7 cellular contexts compared by ENCODE assay signal in genomic region chr17:58083491-58084316, GRCh38. TPM values are rescaled to one million over a fixed set of nuclear protein-coding genes. Genes with fewer than 3 reads are reported as not detected.
A peak's percentile ranks its signal among the peaks of the same experiment; 100 is the strongest.
DNase-seq lines count a peak whose midpoint lies in the region; ATAC-seq, FAIRE-seq and TF ChIP-seq lines count a peak whose summit lies in the region.

No MANE protein-coding gene starts in this region.

- H3K27ac ChIP-seq in endothelial cell of umbilical vein (ENCODE audit: insufficient read depth, low read depth, low read length) = peak overlapping the region; percentile 33

- H3K9ac ChIP-seq in endothelial cell of umbilical vein (replicated peaks; ENCODE audit: extremely low read depth, insufficient read depth, low read length) = peak overlapping the region; percentile 74

- no peak for TF ChIP-seq POLR2A in endothelial cell of umbilical vein (IDR thresholded peaks at IDR 0.05; ENCODE audit: low read depth, low read length)

- peak overlapping the region; percentile 58 for H2AFZ ChIP-seq in endothelial cell of umbilical vein (ENCODE audit: low read depth, low read length)

- POLR2A ChIA-PET in endothelial cell of umbilical vein (lab: Charles Lee) = interaction anchor here (0.6 to 2.5 kb wide), 8 partner anchors 13 to 235 kb away, joined by 3 to 19 read pairs (median 3); partner anchors contain the start of genes MRPS23 and SRSF1

- no peaks in the 10 kb centered on the region for H3K9me3 ChIP-seq in endothelial cell of umbilical vein (replicated peaks; ENCODE audit: control insufficient read depth, insufficient read depth, low read length)

- dilution Hi-C loops in endothelial cell of umbilical vein (cut with MboI; ENCODE audit: extremely low pct_ligation_motif_present, low sequenced_read_pairs) = no loop called here

- ATAC-seq in GM18511 (IDR thresholded peaks at IDR 0.05; ENCODE audit: unreplicated experiment) (peak; percentile 56), HG02623 (IDR thresholded peaks at IDR 0.05; ENCODE audit: unreplicated experiment) (peak; percentile 56)

- TF ChIP-seq CTCF in endothelial cell of umbilical vein (IDR thresholded peaks at IDR 0.05; ENCODE audit: extremely low read depth in 1 of 2, insufficient read depth in 1 of 2, low read depth in 1 of 2, low read length in 2 of 2) = no peak

- H3K9me1 ChIP-seq in endothelial cell of umbilical vein (replicated peaks; ENCODE audit: control insufficient read depth, extremely low read depth, insufficient read depth, low read length) = no peaks in the 10 kb centered on the region

- peaks cover 0 to 9% of the 10 kb centered on the region in 2 experiments for H3K36me3 ChIP-seq in endothelial cell of umbilical vein (ENCODE audit: control insufficient read depth in 2 of 2, extremely low read depth in 1 of 2, insufficient read depth in 2 of 2, low read length in 2 of 2)

- H3K4me1 ChIP-seq in endothelial cell of umbilical vein (ENCODE audit: control insufficient read depth, extremely low read depth, insufficient read depth, low read length) = peaks cover 12% of the 10 kb centered on the region

- H3K79me2 ChIP-seq in endothelial cell of umbilical vein (ENCODE audit: control insufficient read depth, insufficient read depth, low read length) = peaks cover 48% of the 10 kb centered on the region

- BruUV-seq in endothelial cell of umbilical vein (replicated peaks; lab: Mats Ljungman, UMichigan) = no TSS peak

- H3K4me2 ChIP-seq in endothelial cell of umbilical vein (ENCODE audit: insufficient read depth, low read length) = peak overlapping the region; percentile 84

- DNase-seq in NCI-H226 (peak; percentile 12), endothelial cell of umbilical vein (ENCODE audit: low read depth, low spot score) (peak; percentile 43), mucosa of gallbladder (ENCODE audit: low spot score) (peak; percentile 40)
- DNase-seq in activated CD8-positive, alpha-beta memory T cell treated with anti-CD3 and anti-CD28 coated beads for 4 hours (ENCODE audit: low read depth in 2 of 2) = peak; percentile 51 to 53
- peak; percentile 22 to 58 for DNase-seq in stimulated activated CD8-positive, alpha-beta memory T cell treated with anti-CD3 and anti-CD28 coated beads, Interleukin-4, amount 100 ng/mL, for 4 hours (ENCODE audit: low read depth in 2 of 2, low spot score in 1 of 2)

- intact Hi-C loops in endothelial cell of umbilical vein (cut with micrococcal nuclease) = loop anchor here (1.0 to 5.0 kb wide), 6 partner anchors 29 to 999 kb away; partner anchors contain the start of genes AKAP1, MKS1, MRPS23 and SRSF1

- peaks cover 4% of the 10 kb centered on the region for H4K20me1 ChIP-seq in endothelial cell of umbilical vein (replicated peaks; ENCODE audit: control insufficient read depth, extremely low read depth, insufficient read depth, low read length)

- CTCF ChIA-PET in endothelial cell of umbilical vein (lab: Charles Lee) = interaction anchor here (0.6 to 3.0 kb wide), 6 partner anchors 13 to 128 kb away, joined by 3 to 12 read pairs (median 4); partner anchors contain the start of genes CUEDC1 and SRSF1

- peak; percentile 4 for FAIRE-seq in endothelial cell of umbilical vein (lab: Jason Lieb, UNC)

- peaks cover 9 to 12% of the 10 kb centered on the region in 2 experiments for H3K27me3 ChIP-seq in endothelial cell of umbilical vein (ENCODE audit: control insufficient read depth in 2 of 2, insufficient read depth in 2 of 2, low read length in 2 of 2)

- peak overlapping the region; percentile 53 to 97 (median 61) for H3K4me3 ChIP-seq in endothelial cell of umbilical vein (replicated peaks in 1 of 3; ENCODE audit: insufficient read depth in 1 of 3, low read depth in 1 of 3, low read length in 3 of 3)

TF ChIP-seq in endothelial cell of umbilical vein, 7 proteins besides CTCF, POLR2A, EP300 and RAD21:
- TF ChIP-seq POLR2AphosphoS5 (IDR thresholded peaks at IDR 0.05; ENCODE audit: insufficient read depth, low read depth, low read length) = peak; percentile 46
- no peak for TF ChIP-seq JUN (IDR thresholded peaks at IDR 0.05; ENCODE audit: borderline replicate concordance, insufficient read depth, insufficient read length, low read depth)

RNA-seq across cellular contexts. Expression of gene DYNLL2, which starts 0.5 kb away (rescaled TPM):
- total RNA-seq in endothelial cell of umbilical vein (17.1 and 19.0 TPM in 2 replicates), mucosa of gallbladder (55.7 TPM)
- polyA plus RNA-seq in endothelial cell of umbilical vein = 6.8 and 7.4 TPM in 2 replicates
- polyA plus RNA-seq in endothelial cell of umbilical vein (2011; cell fraction: cytosol; rRNA removed) = 8.7 and 9.7 TPM in 2 replicates
- 7.1 and 8.2 TPM in 2 replicates for polyA plus RNA-seq in endothelial cell of umbilical vein (2011; cell fraction: nucleus; rRNA removed)
- polyA plus RNA-seq in endothelial cell of umbilical vein (2012) = 18.8 and 21.5 TPM in 2 replicates
- 13.5 and 14.1 TPM in 2 replicates for polyA minus RNA-seq in endothelial cell of umbilical vein
- polyA minus RNA-seq in endothelial cell of umbilical vein (2011; cell fraction: cytosol; rRNA and poly(A)+ RNA removed) = 6.1 TPM
- 4.0 and 6.0 TPM in 2 replicates for polyA minus RNA-seq in endothelial cell of umbilical vein (2011; cell fraction: nucleus; rRNA and poly(A)+ RNA removed)

Comparison
In these comparisons a context has a peak if more than half of its experiments do, and no peak if none do; other contexts are left out.
1. Peak in every context shown above with its lines: DNase-seq, ATAC-seq, H3K4me3 ChIP-seq and H3K27ac ChIP-seq.